9 cellular contexts compared by ENCODE assay signal in the genomic region with DNA sequence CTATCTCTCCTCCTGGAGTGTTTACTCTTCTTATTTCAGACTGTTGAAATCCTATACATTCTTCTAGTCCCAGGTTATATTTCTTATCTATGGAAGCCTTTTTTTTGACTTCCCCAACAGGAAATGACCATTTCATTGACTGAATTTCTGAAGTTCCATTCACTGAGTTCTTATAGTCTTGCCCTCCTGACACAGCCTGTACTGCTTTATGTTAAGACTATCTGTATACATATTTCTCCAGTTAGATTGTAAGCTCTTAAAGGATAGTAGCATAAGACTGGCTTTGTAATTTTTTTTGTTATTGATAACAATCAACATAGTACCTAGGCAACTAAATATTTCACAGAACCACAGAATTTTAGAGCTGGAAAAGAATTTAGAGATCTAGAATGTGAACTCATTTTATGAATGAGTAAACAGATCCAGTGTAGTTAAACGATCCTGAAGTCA. TPM values are rescaled to one million over a fixed set of nuclear protein-coding genes. Genes with fewer than 3 reads are reported as not detected.
DNase-seq lines count a peak whose midpoint lies in the region; ATAC-seq and TF ChIP-seq lines count a peak whose summit lies in the region.
"Had no signal": no experiment of that assay in that cellular context is flagged by ENCODE, and none has a peak within 500 bp of the region (broad histone marks: within the 10 kb centered on the region; RNA-seq: fewer than 3 reads in every experiment).

No MANE protein-coding gene starts in this region.

- H3K9me3 Mint-ChIP-seq in HFFc6, result no peaks in the 10 kb centered on the region

- H3K9me3 ChIP-seq in lower lobe of right lung, result no peaks in the 10 kb centered on the region

- H3K27ac ChIP-seq in lower lobe of right lung, result peak overlapping the region; percentile 24

- H3K36me3 ChIP-seq in lower lobe of right lung, result no peaks in the 10 kb centered on the region

- no peaks in the 10 kb centered on the region for H3K27me3 ChIP-seq in lower lobe of right lung (ENCODE audit: low read depth)

- H3K4me3 Mint-ChIP-seq in HFFc6, result peak overlapping the region; percentile 60

- peak overlapping the region; percentile 94 for H3K27ac Mint-ChIP-seq in HFFc6

- peaks cover 93% of the 10 kb centered on the region for H3K4me1 Mint-ChIP-seq in HFFc6 (ENCODE audit: low read depth)

- no peak overlapping the region for H3K4me3 ChIP-seq in AG10803 (ENCODE audit: low read length)
- no peak overlapping the region for H3K4me3 ChIP-seq in lower lobe of right lung

- TF ChIP-seq CTCF in AG10803 (conservative IDR thresholded peaks at IDR 0.05; ENCODE audit: low read length) (no peak), HFFc6 (IDR thresholded peaks at IDR 0.05) (no peak), lower lobe of right lung (IDR thresholded peaks at IDR 0.05) (no peak)

- no peak for ATAC-seq in lower lobe of right lung
- ATAC-seq in HG03280 (IDR thresholded peaks at IDR 0.05; ENCODE audit: unreplicated experiment), result no peak
- ATAC-seq in HG03039 (IDR thresholded peaks at IDR 0.05; ENCODE audit: unreplicated experiment), result no peak

- peaks cover 86% of the 10 kb centered on the region for H3K4me1 ChIP-seq in lower lobe of right lung

- intact Hi-C loops in lower lobe of right lung (cut with DNase I), result loop anchor here (5.0 kb wide), 1 partner anchor 82 kb away; no protein-coding TSS in a partner anchor

- DNase-seq in AG10803 (ENCODE audit: low read depth) (peak; percentile 73), HFFc6 (peak; percentile 87), amniotic stem cell (lab: John Stamatoyannopoulos, UW) (peak; percentile 41), lower lobe of right lung (no peak), RPMI8226 (no peak)
- no peak for DNase-seq in effector CD4-positive, alpha-beta T cell
- DNase-seq: activated CD8-positive, alpha-beta memory T cell treated with anti-CD3 and anti-CD28 coated beads, Interleukin-2, amount 50 U/mL, for 4 hours had no signal

- H3K27me3 Mint-ChIP-seq in HFFc6 (ENCODE audit: insufficient read depth), result no peaks in the 10 kb centered on the region; the same call in 1 of the 2 replicates

- no peaks in the 10 kb centered on the region for H3K36me3 Mint-ChIP-seq in HFFc6 (ENCODE audit: low read depth)

RNA-seq across cellular contexts. Expression of a gene that starts 14.9 kb away (rescaled TPM):
- 100 to 1,000 TPM; 201 to 308 (median 223) TPM for total RNA-seq in HFFc6 (2021; fragmentation: NEBNext Ultra II Directional; extraction: Animal tissue kit (Norgen Biotek cat#: 25700))
- 506 TPM for total RNA-seq in lower lobe of right lung

Comparison
In these comparisons a context has a peak if more than half of its experiments do, and no peak if none do; other contexts are left out.
1. DNase-seq: peak in AG10803 (single experiment), HFFc6 (single experiment) and amniotic stem cell (single experiment); none in lower lobe of right lung (single experiment), RPMI8226 (single experiment) and effector CD4-positive, alpha-beta T cell (single experiment).